Comparison of ENCODE assay signal across 1 cellular context in the genomic region with DNA sequence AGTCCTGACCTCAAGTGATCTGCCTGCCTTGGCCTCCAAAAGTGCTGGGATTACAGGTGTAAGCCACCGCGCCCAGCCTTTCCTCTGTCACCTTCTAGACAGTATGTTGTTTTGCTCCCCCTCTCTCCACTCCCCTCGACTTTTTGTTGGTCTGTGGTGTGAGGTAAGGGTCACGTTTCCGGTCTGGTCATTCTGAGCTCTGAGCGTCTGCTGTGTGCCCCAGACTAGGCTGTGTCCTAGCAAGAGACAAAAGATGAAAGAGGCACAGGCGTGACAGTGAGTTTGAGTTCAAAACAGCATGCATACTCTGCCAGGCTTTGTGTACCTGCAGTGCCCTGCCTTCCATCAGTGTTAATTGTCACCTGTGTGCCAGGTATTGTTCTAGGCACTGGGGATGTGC.
TF ChIP-seq lines count a peak whose summit lies in the region.

No MANE protein-coding gene starts in this region.

TF ChIP-seq in HepG2, 621 proteins besides CTCF, POLR2A, EP300 and RAD21:
- TF ChIP-seq, protein P1, sequence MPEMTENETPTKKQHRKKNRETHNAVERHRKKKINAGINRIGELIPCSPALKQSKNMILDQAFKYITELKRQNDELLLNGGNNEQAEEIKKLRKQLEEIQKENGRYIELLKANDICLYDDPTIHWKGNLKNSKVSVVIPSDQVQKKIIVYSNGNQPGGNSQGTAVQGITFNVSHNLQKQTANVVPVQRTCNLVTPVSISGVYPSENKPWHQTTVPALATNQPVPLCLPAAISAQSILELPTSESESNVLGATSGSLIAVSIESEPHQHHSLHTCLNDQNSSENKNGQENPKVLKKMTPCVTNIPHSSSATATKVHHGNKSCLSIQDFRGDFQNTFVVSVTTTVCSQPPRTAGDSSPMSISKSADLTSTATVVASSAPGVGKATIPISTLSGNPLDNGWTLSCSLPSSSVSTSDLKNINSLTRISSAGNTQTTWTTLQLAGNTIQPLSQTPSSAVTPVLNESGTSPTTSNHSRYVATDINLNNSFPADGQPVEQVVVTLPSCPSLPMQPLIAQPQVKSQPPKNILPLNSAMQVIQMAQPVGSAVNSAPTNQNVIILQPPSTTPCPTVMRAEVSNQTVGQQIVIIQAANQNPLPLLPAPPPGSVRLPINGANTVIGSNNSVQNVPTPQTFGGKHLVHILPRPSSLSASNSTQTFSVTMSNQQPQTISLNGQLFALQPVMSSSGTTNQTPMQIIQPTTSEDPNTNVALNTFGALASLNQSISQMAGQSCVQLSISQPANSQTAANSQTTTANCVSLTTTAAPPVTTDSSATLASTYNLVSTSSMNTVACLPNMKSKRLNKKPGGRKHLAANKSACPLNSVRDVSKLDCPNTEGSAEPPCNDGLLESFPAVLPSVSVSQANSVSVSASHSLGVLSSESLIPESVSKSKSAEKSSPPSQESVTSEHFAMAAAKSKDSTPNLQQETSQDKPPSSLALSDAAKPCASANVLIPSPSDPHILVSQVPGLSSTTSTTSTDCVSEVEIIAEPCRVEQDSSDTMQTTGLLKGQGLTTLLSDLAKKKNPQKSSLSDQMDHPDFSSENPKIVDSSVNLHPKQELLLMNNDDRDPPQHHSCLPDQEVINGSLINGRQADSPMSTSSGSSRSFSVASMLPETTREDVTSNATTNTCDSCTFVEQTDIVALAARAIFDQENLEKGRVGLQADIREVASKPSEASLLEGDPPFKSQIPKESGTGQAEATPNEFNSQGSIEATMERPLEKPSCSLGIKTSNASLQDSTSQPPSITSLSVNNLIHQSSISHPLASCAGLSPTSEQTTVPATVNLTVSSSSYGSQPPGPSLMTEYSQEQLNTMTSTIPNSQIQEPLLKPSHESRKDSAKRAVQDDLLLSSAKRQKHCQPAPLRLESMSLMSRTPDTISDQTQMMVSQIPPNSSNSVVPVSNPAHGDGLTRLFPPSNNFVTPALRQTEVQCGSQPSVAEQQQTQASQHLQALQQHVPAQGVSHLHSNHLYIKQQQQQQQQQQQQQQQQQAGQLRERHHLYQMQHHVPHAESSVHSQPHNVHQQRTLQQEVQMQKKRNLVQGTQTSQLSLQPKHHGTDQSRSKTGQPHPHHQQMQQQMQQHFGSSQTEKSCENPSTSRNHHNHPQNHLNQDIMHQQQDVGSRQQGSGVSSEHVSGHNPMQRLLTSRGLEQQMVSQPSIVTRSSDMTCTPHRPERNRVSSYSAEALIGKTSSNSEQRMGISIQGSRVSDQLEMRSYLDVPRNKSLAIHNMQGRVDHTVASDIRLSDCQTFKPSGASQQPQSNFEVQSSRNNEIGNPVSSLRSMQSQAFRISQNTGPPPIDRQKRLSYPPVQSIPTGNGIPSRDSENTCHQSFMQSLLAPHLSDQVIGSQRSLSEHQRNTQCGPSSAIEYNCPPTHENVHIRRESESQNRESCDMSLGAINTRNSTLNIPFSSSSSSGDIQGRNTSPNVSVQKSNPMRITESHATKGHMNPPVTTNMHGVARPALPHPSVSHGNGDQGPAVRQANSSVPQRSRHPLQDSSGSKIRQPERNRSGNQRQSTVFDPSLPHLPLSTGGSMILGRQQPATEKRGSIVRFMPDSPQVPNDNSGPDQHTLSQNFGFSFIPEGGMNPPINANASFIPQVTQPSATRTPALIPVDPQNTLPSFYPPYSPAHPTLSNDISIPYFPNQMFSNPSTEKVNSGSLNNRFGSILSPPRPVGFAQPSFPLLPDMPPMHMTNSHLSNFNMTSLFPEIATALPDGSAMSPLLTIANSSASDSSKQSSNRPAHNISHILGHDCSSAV (CRISPR knock-in tag; IDR thresholded peaks at IDR 0.05; ENCODE audit: borderline replicate concordance): no peak
- TF ChIP-seq ZC3H13 (CRISPR knock-in tag; IDR thresholded peaks at IDR 0.05) (no peak), GLI4 (CRISPR knock-in tag; IDR thresholded peaks at IDR 0.05; ENCODE audit: borderline replicate concordance) (no peak), ZNF563 (CRISPR knock-in tag; IDR thresholded peaks at IDR 0.05) (no peak), ZFP62 (CRISPR knock-in tag; IDR thresholded peaks at IDR 0.05) (no peak), RFXAP (CRISPR knock-in tag; IDR thresholded peaks at IDR 0.05; ENCODE audit: borderline replicate concordance) (no peak), HNRNPL (IDR thresholded peaks at IDR 0.05; ENCODE audit: low read depth, low read length) (no peak), ZBTB21 (CRISPR knock-in tag; IDR thresholded peaks at IDR 0.05) (no peak), SETDB1 (CRISPR knock-in tag; IDR thresholded peaks at IDR 0.05; ENCODE audit: borderline replicate concordance) (no peak), ZNF333 (CRISPR knock-in tag; IDR thresholded peaks at IDR 0.05; ENCODE audit: borderline replicate concordance) (no peak)
- TF ChIP-seq, protein P2, sequence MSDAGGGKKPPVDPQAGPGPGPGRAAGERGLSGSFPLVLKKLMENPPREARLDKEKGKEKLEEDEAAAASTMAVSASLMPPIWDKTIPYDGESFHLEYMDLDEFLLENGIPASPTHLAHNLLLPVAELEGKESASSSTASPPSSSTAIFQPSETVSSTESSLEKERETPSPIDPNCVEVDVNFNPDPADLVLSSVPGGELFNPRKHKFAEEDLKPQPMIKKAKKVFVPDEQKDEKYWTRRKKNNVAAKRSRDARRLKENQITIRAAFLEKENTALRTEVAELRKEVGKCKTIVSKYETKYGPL (CRISPR knock-in tag; IDR thresholded peaks at IDR 0.05): no peak
